Comparison of ENCODE assay signal across 27 cellular contexts in genomic region chr16:83966153-83966696, GRCh38. TPM values are rescaled to one million over a fixed set of nuclear protein-coding genes. Genes with fewer than 3 reads are reported as not detected.
"Had no signal": no experiment of that assay in that cellular context is flagged by ENCODE, and none has a peak within 500 bp of the region (broad histone marks: within the 10 kb centered on the region; RNA-seq: fewer than 3 reads in every experiment).

No MANE protein-coding gene starts in this region.

- H3K36me3 ChIP-seq: uterus had no signal

- H3K4me3 ChIP-seq: heart left ventricle, mucosa of descending colon, sigmoid colon, uterus had no signal

- H3K9me3 ChIP-seq: heart left ventricle, mucosa of descending colon, sigmoid colon, uterus had no signal

- ATAC-seq: activated CD8-positive, alpha-beta T cell treated with anti-CD3 and anti-CD28 coated beads for 36 hours; activated T-cell treated with anti-CD3 and anti-CD28 coated beads, Interleukin-2, amount 50 U/mL, for 4 hours; activated T-helper 17 cell treated with anti-CD3 and anti-CD28 coated beads, Interleukin-2, amount 50 U/mL, for 72 hours; esophagus mucosa; heart left ventricle; stimulated activated memory B cell treated with anti-CD40 and anti-IgM and Interleukin-4, amounts not matched to agents 10 μg/mL and 1 μg/mL and 100 μg/mL, for 72 hours; T-helper 17 cell had no signal

- DNase-seq: activated CD4-positive, alpha-beta T cell treated with anti-CD3 and anti-CD28 coated beads, Interleukin-2, amount 50 U/mL, for 1 hour; activated CD8-positive, alpha-beta T cell treated with anti-CD3 and anti-CD28 coated beads for 36 hours; activated gamma-delta T cell treated with Interleukin-2 at 50 U/mL for 16 hours; activated naive CD4-positive, alpha-beta T cell treated with anti-CD3 and anti-CD28 coated beads, Interleukin-2, amount 50 U/mL, for 16 hours; activated T-cell treated with anti-CD3 and anti-CD28 coated beads, Interleukin-2, amount 50 U/mL, for 4 hours; amniotic stem cell; brain microvascular endothelial cell; foreskin fibroblast; hypothalamus; immature natural killer cell; mucosa of descending colon; sigmoid colon; small intestine; stimulated activated CD4-positive, alpha-beta T cell treated with anti-CD3 and anti-CD28 coated beads, Interleukin-1b, Interleukin-23, amount 100 ng/mL, for 48 hours; stimulated activated CD4-positive, alpha-beta T cell treated with anti-CD3 and anti-CD28 coated beads, Interleukin-4, amount 100 ng/mL, for 4 hours; stimulated activated CD8-positive, alpha-beta memory T cell treated with anti-CD3 and anti-CD28 coated beads, Interleukin-4, amount 100 ng/mL, for 48 hours; stimulated activated naive CD8-positive, alpha-beta T cell treated with anti-CD3 and anti-CD28 coated beads, Interleukin-15, amount 100 ng/mL, for 72 hours; substantia nigra; T-helper 17 cell; T1000; uterus had no signal

- H3K27ac ChIP-seq: brain microvascular endothelial cell, sigmoid colon, uterus had no signal

RNA-seq across cellular contexts. Expression of gene NECAB2, which starts 1.8 kb away (rescaled TPM):
- total RNA-seq: activated CD8-positive, alpha-beta T cell treated with anti-CD3 and anti-CD28 coated beads for 36 hours; activated T-cell treated with anti-CD3 and anti-CD28 coated beads, Interleukin-2, amount 50 U/mL, for 4 hours; activated T-helper 17 cell treated with anti-CD3 and anti-CD28 coated beads, Interleukin-2, amount 50 U/mL, for 72 hours; esophagus mucosa; lung microvascular endothelial cell; myocyte; T-helper 17 cell had no signal
- polyA plus RNA-seq: immature natural killer cell had no signal
